ENCODE assay signal across 1 cellular context in the genomic region with DNA sequence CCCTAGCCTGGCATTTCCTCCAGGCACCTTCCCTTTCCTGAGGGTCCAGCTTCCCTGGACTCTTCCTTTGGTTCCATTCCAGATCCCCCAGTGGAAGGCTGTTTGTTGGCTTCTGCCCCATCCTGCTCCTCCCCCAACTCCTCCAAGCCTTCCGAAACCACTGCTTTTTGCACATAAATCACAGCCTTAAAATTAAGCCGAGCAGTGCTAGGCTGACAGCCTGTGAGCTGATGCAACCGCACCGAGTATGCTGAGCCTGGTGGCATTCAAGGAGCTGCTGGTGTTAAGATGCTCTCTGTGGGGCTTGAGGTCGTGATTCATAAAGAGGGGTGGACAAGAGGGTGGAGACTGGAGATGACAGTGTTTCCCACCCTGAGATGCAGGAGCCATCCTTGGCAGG.
A peak's percentile ranks its signal among the peaks of the same experiment; 100 is the strongest.
TF ChIP-seq lines count a peak whose summit lies in the region.

No MANE protein-coding gene starts in this region.

TF ChIP-seq in K562, 482 proteins besides CTCF, POLR2A, EP300 and RAD21 (continued from another document):
- TF ChIP-seq, protein P1, sequence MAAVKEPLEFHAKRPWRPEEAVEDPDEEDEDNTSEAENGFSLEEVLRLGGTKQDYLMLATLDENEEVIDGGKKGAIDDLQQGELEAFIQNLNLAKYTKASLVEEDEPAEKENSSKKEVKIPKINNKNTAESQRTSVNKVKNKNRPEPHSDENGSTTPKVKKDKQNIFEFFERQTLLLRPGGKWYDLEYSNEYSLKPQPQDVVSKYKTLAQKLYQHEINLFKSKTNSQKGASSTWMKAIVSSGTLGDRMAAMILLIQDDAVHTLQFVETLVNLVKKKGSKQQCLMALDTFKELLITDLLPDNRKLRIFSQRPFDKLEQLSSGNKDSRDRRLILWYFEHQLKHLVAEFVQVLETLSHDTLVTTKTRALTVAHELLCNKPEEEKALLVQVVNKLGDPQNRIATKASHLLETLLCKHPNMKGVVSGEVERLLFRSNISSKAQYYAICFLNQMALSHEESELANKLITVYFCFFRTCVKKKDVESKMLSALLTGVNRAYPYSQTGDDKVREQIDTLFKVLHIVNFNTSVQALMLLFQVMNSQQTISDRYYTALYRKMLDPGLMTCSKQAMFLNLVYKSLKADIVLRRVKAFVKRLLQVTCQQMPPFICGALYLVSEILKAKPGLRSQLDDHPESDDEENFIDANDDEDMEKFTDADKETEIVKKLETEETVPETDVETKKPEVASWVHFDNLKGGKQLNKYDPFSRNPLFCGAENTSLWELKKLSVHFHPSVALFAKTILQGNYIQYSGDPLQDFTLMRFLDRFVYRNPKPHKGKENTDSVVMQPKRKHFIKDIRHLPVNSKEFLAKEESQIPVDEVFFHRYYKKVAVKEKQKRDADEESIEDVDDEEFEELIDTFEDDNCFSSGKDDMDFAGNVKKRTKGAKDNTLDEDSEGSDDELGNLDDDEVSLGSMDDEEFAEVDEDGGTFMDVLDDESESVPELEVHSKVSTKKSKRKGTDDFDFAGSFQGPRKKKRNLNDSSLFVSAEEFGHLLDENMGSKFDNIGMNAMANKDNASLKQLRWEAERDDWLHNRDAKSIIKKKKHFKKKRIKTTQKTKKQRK (IDR thresholded peaks at IDR 0.05; ENCODE audit: borderline replicate concordance, low read depth, low read length), result no peak
- no peak for TF ChIP-seq ZNF717 (CRISPR knock-in tag; IDR thresholded peaks at IDR 0.05)
- TF ChIP-seq MEIS2 (IDR thresholded peaks at IDR 0.05; ENCODE audit: partially characterized antibody), result peak; percentile 32
